In genomic region chr7:7192798-7193788, GRCh38 we compare ENCODE assay signal across 1 cellular context.
A peak's percentile ranks its signal among the peaks of the same experiment; 100 is the strongest.
TF ChIP-seq lines count a peak whose summit lies in the region.

No MANE protein-coding gene starts in this region.

TF ChIP-seq in HEK293, 187 proteins besides CTCF, POLR2A, EP300 and RAD21:
- TF ChIP-seq ZNF558 (tag by site-specific recombination; IDR thresholded peaks at IDR 0.05): peak; percentile 95
- TF ChIP-seq SCRT2 (tag by site-specific recombination; IDR thresholded peaks at IDR 0.05): peak; percentile 33; the same call in 1 of the 2 replicates
